Comparison of ENCODE assay signal across 8 cellular contexts in the genomic region with DNA sequence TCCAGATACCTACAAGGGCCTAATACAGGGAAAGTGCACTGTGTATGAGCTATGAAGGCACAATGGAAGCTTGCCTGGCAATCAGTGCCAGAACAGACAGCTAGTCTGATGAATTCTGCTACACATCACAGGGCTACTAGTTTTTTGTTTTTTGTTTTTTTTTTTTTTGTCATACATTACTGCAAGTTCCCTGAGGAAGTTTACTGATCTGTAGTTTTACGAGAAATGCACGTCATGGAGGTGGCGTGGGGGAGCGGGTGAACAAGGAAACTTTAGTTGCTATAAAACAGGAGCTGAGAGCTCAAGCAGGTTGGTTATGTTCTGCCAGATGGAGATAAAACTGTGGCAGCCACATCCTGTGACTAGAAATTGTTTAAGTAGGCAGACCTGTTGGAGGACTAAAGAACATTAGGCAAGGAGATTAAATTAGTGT. TPM values are rescaled to one million over a fixed set of nuclear protein-coding genes. Genes with fewer than 3 reads are reported as not detected.
DNase-seq lines count a peak whose midpoint lies in the region; ATAC-seq lines count a peak whose summit lies in the region.

No MANE protein-coding gene starts in this region.

- H3K27ac Mint-ChIP-seq in stimulated activated naive CD8-positive, alpha-beta T cell treated with anti-CD3 and anti-CD28 coated beads, Interleukin-15, amount 100 ng/mL, for 72 hours, result peak overlapping the region; percentile 76 to 97

- H3K4me1 Mint-ChIP-seq in stimulated activated naive CD8-positive, alpha-beta T cell treated with anti-CD3 and anti-CD28 coated beads, Interleukin-15, amount 100 ng/mL, for 72 hours, result peaks cover 56% of the 10 kb centered on the region

- WGBS in mesenchymal stem cell, result 90% methylated on average over 4 of the region's 4 CpGs

- H3K9ac ChIP-seq in mesenchymal stem cell (ENCODE audit: low read length), result no peak overlapping the region

- H3K27me3 Mint-ChIP-seq in stimulated activated naive CD8-positive, alpha-beta T cell treated with anti-CD3 and anti-CD28 coated beads, Interleukin-15, amount 100 ng/mL, for 72 hours, result no peaks in the 10 kb centered on the region

- H3K4me3 Mint-ChIP-seq in stimulated activated naive CD8-positive, alpha-beta T cell treated with anti-CD3 and anti-CD28 coated beads, Interleukin-15, amount 100 ng/mL, for 72 hours, result peak overlapping the region; percentile 70 to 79

- peak overlapping the region; percentile 74 for H3K27ac ChIP-seq in mesenchymal stem cell (ENCODE audit: low read length, poor library complexity, severe bottlenecking)

- H2BK15ac ChIP-seq in mesenchymal stem cell (ENCODE audit: low read depth, poor library complexity, severe bottlenecking), result no peak overlapping the region

- ATAC-seq in GM19023 (IDR thresholded peaks at IDR 0.05; ENCODE audit: unreplicated experiment), result peak; percentile 29
- peak; percentile 67 for ATAC-seq in stimulated activated naive CD8-positive, alpha-beta T cell treated with anti-CD3 and anti-CD28 coated beads, Interleukin-15, amount 100 ng/mL, for 72 hours

- no peak overlapping the region for H2BK120ac ChIP-seq in mesenchymal stem cell (ENCODE audit: low read depth, low read length)

- no peak overlapping the region for H2BK12ac ChIP-seq in mesenchymal stem cell (ENCODE audit: low read length in 2 of 2)

- DNase-seq in NAMALWA (ENCODE audit: low spot score) (peak; percentile 77), mesenchymal stem cell (no peak), AML-193 (lab: John Stamatoyannopoulos, UW) (no peak), SW 1271 (lab: John Stamatoyannopoulos, UW) (no peak), COLO829 (ENCODE audit: low spot score) (no peak)
- peak; percentile 79 for DNase-seq in activated T-cell treated with anti-CD3 and anti-CD28 coated beads, Interleukin-2, amount 50 U/mL, for 1 hour
- peak in 1 of 2 donors; percentile 76 for DNase-seq in stimulated activated naive CD8-positive, alpha-beta T cell treated with anti-CD3 and anti-CD28 coated beads, Interleukin-15, amount 100 ng/mL, for 72 hours

- H3K27me3 ChIP-seq in mesenchymal stem cell (ENCODE audit: control insufficient read depth in 1 of 2, insufficient read depth in 1 of 2, low read length in 2 of 2), result no peaks in the 10 kb centered on the region

- H3K4ac ChIP-seq in mesenchymal stem cell (ENCODE audit: low read depth in 1 of 2, low read length in 2 of 2), result no peak overlapping the region

- no peak overlapping the region for H3K14ac ChIP-seq in mesenchymal stem cell (ENCODE audit: low read length in 2 of 2)

- H3K4me1 ChIP-seq in mesenchymal stem cell (ENCODE audit: control insufficient read depth, insufficient read depth, low read depth, low read length), result peaks cover 4% of the 10 kb centered on the region

- no peak overlapping the region for H4K91ac ChIP-seq in mesenchymal stem cell (ENCODE audit: low read length)

- H3K4me2 ChIP-seq in mesenchymal stem cell (ENCODE audit: low read length, poor library complexity, severe bottlenecking), result no peak overlapping the region

- H3K18ac ChIP-seq in mesenchymal stem cell (ENCODE audit: low read depth in 1 of 2, low read length in 2 of 2), result no peak overlapping the region

- H2BK5ac ChIP-seq in mesenchymal stem cell (ENCODE audit: low read depth, low read length, poor library complexity, severe bottlenecking), result peak overlapping the region; percentile 68

- H3K9me3 Mint-ChIP-seq in stimulated activated naive CD8-positive, alpha-beta T cell treated with anti-CD3 and anti-CD28 coated beads, Interleukin-15, amount 100 ng/mL, for 72 hours, result no peaks in the 10 kb centered on the region

- H3K9me3 ChIP-seq in mesenchymal stem cell (ENCODE audit: control insufficient read depth, low read length), result no peaks in the 10 kb centered on the region

- H2AFZ ChIP-seq in mesenchymal stem cell (ENCODE audit: low read depth, low read length), result no peak overlapping the region

- H3K23ac ChIP-seq in mesenchymal stem cell (ENCODE audit: low read length in 2 of 2), result no peak overlapping the region

- H3K4me3 ChIP-seq in mesenchymal stem cell (ENCODE audit: insufficient read depth in 1 of 2, low read depth in 1 of 2, low read length in 2 of 2), result no peak overlapping the region

- no peaks in the 10 kb centered on the region for H3K36me3 ChIP-seq in mesenchymal stem cell (ENCODE audit: control insufficient read depth in 1 of 2, insufficient read depth in 2 of 2, low read depth in 1 of 2, low read length in 2 of 2)

- no peak overlapping the region for H4K8ac ChIP-seq in mesenchymal stem cell (ENCODE audit: low read length)

- H3K79me1 ChIP-seq in mesenchymal stem cell (replicated peaks; ENCODE audit: low read length, poor library complexity, severe bottlenecking), result no peaks in the 10 kb centered on the region

- peak overlapping the region; percentile 53 for H2AK5ac ChIP-seq in mesenchymal stem cell (ENCODE audit: low read length, severe bottlenecking)

RNA-seq across cellular contexts. Expression of gene PTPRC, which starts 17.7 kb away (rescaled TPM):
- polyA plus RNA-seq in mesenchymal stem cell (2013, experiment 1 of 2), result 0.01 TPM
- 0.01 TPM for polyA plus RNA-seq in mesenchymal stem cell (2013, experiment 2 of 2)

Comparison
In these comparisons a context has a peak if more than half of its experiments do, and no peak if none do; other contexts are left out.
1. DNase-seq: peak in NAMALWA (single experiment) and activated T-cell treated with anti-CD3 and anti-CD28 coated beads, Interleukin-2, amount 50 U/mL, for 1 hour (single experiment); none in mesenchymal stem cell (single experiment), AML-193 (0 of 2), SW 1271 (0 of 2) and COLO829 (single experiment).